ENCODE assay signal across 16 cellular contexts in genomic region chr1:197807216-197807615, GRCh38.
DNase-seq lines count a peak whose midpoint lies in the region; ATAC-seq and TF ChIP-seq lines count a peak whose summit lies in the region.
"Had no signal": no experiment of that assay in that cellular context is flagged by ENCODE, and none has a peak within 500 bp of the region (broad histone marks: within the 10 kb centered on the region; RNA-seq: fewer than 3 reads in every experiment).

No MANE protein-coding gene starts in this region.

- no peak for TF ChIP-seq CTCF in GM10248 (IDR thresholded peaks at IDR 0.05; ENCODE audit: control extremely low read depth, extremely low read depth, low read depth, missing control alignments)

- peak; percentile 29 for DNase-seq in GM10248 (ENCODE audit: extremely low spot score)
- no peak for DNase-seq in activated naive CD4-positive, alpha-beta T cell treated with anti-CD3 and anti-CD28 coated beads, Interleukin-2, amount 50 U/mL, for 16 hours
- no peak for DNase-seq in NCI-H774 (lab: John Stamatoyannopoulos, UW)
- DNase-seq in activated naive CD4-positive, alpha-beta T cell (lab: John Stamatoyannopoulos, UW), result no peak
- no peak for DNase-seq in middle frontal gyrus (ENCODE audit: extremely low spot score, low spot score)
- DNase-seq: activated CD4-positive, alpha-beta T cell treated with anti-CD3 and anti-CD28 coated beads, Interleukin-2, amount 50 U/mL, for 1 hour; activated T-cell treated with anti-CD3 and anti-CD28 coated beads, Interleukin-2, amount 50 U/mL, for 48 hours; adrenal gland; CD8-positive, alpha-beta T cell; EL; NK-92 treated with Interleukin-12 subunit alpha and Interleukin-12 subunit beta, amount 100 ng/mL, for 24 hours; upper lobe of right lung had no signal

- CTCF ChIA-PET in GM10248 (lab: Yijun Ruan, JAX), result interaction anchor here (1.0 to 3.8 kb wide), 3 partner anchors 9 to 61 kb away, joined by 4 to 21 read pairs (median 7); no protein-coding TSS in a partner anchor

- POLR2A ChIA-PET in GM10248 (lab: Yijun Ruan, JAX), result no interaction called here

- peak; percentile 65 for ATAC-seq in GM19372 (IDR thresholded peaks at IDR 0.05; ENCODE audit: low read depth, unreplicated experiment)
- ATAC-seq in HG02642 (IDR thresholded peaks at IDR 0.05; ENCODE audit: poor library complexity, unreplicated experiment), result peak; percentile 56
- ATAC-seq in HG03521 (IDR thresholded peaks at IDR 0.05; ENCODE audit: unreplicated experiment), result peak; percentile 64
- ATAC-seq: CD8-positive, alpha-beta T cell; gastroesophageal sphincter; upper lobe of right lung had no signal
